In the genomic region with DNA sequence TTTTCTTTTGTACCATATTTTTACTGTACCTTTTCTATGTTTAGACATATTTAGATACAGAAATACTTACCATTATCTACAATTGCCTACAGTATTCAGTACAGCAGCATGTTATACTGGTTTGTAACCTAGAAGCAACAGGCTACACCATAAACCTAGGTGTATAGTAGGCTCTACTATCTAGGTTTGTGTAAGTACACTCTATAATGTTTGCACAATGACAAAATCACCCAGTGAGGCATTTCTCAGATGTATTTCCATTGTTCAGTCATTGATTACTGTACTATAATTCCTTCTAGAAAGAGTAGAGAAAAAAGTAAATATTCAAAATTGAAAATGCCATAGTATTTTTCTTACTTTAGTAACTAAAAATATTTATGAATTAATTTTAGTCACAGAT, we compare ENCODE assay signal across 29 cellular contexts.
"Had no signal": no experiment of that assay in that cellular context is flagged by ENCODE, and none has a peak within 500 bp of the region (broad histone marks: within the 10 kb centered on the region; RNA-seq: fewer than 3 reads in every experiment).

No MANE protein-coding gene starts in this region.

- H3K9me3 Mint-ChIP-seq: nephron had no signal

- H3K36me3 Mint-ChIP-seq: immature natural killer cell; naive thymus-derived CD8-positive, alpha-beta T cell; stimulated activated effector memory CD8-positive, alpha-beta T cell treated with anti-CD3 and anti-CD28 coated beads, Interleukin-12 subunit alpha, Interleukin-12 subunit beta, amount 100 ng/mL, for 72 hours had no signal

- DNase-seq: hypothalamus; immature natural killer cell; kidney; left colon; left lung; lower lobe of right lung; mammary epithelial cell; mesenchymal stem cell; naive thymus-derived CD8-positive, alpha-beta T cell; nucleus accumbens; pancreas; posterior cingulate gyrus; retina; right cardiac atrium; sigmoid colon; small intestine; spleen; stimulated activated CD4-positive, alpha-beta T cell treated with anti-CD3 and anti-CD28 coated beads, Interleukin-4, amount 100 ng/mL, for 24 hours; stimulated activated naive CD4-positive, alpha-beta T cell; tibial artery; trophoblast cell; upper lobe of right lung had no signal

- H3K4me3 Mint-ChIP-seq: immature natural killer cell; naive thymus-derived CD8-positive, alpha-beta T cell; nephron; neural crest cell; stimulated activated effector memory CD8-positive, alpha-beta T cell treated with anti-CD3 and anti-CD28 coated beads, Interleukin-12 subunit alpha, Interleukin-12 subunit beta, amount 100 ng/mL, for 72 hours; stimulated activated naive CD8-positive, alpha-beta T cell treated with anti-CD3 and anti-CD28 coated beads, Interleukin-15, Interleukin-2, amounts not matched to agents 100 ng/mL and 50 ng/mL, for 24 hours had no signal

- ATAC-seq: left colon; left lung; lower lobe of right lung; naive thymus-derived CD8-positive, alpha-beta T cell; pancreas; right cardiac atrium; stimulated activated effector memory CD8-positive, alpha-beta T cell treated with anti-CD3 and anti-CD28 coated beads, Interleukin-12 subunit alpha, Interleukin-12 subunit beta, amount 100 ng/mL, for 72 hours; upper lobe of right lung had no signal

- H3K4me3 ChIP-seq: left lung, lower lobe of right lung, pancreas, prostate gland, sigmoid colon, spleen, suprapubic skin, thoracic aorta, tibial artery, upper lobe of right lung had no signal

- H3K27me3 Mint-ChIP-seq: naive thymus-derived CD8-positive, alpha-beta T cell; stimulated activated naive CD8-positive, alpha-beta T cell treated with anti-CD3 and anti-CD28 coated beads, Interleukin-15, Interleukin-2, amounts not matched to agents 100 ng/mL and 50 ng/mL, for 24 hours had no signal

- H3K27ac Mint-ChIP-seq: immature natural killer cell; naive thymus-derived CD8-positive, alpha-beta T cell; nephron; stimulated activated effector memory CD8-positive, alpha-beta T cell treated with anti-CD3 and anti-CD28 coated beads, Interleukin-12 subunit alpha, Interleukin-12 subunit beta, amount 100 ng/mL, for 72 hours; stimulated activated naive CD8-positive, alpha-beta T cell treated with anti-CD3 and anti-CD28 coated beads, Interleukin-15, Interleukin-2, amounts not matched to agents 100 ng/mL and 50 ng/mL, for 24 hours had no signal

- H3K36me3 ChIP-seq: left lung, lower lobe of right lung, pancreas, prostate gland, sigmoid colon, spleen, suprapubic skin, thoracic aorta, tibial artery, upper lobe of right lung had no signal

- H3K27ac ChIP-seq: left lung, lower lobe of right lung, pancreas, prostate gland, sigmoid colon, spleen, suprapubic skin, thoracic aorta, tibial artery, upper lobe of right lung had no signal

- H3K9me3 ChIP-seq: left lung, lower lobe of right lung, pancreas, prostate gland, sigmoid colon, suprapubic skin, thoracic aorta, tibial artery, upper lobe of right lung had no signal

- H3K27me3 ChIP-seq: left lung, pancreas, sigmoid colon, spleen, suprapubic skin, tibial artery, upper lobe of right lung had no signal

- H3K4me1 Mint-ChIP-seq: immature natural killer cell; naive thymus-derived CD8-positive, alpha-beta T cell; nephron; stimulated activated effector memory CD8-positive, alpha-beta T cell treated with anti-CD3 and anti-CD28 coated beads, Interleukin-12 subunit alpha, Interleukin-12 subunit beta, amount 100 ng/mL, for 72 hours had no signal

- H3K4me1 ChIP-seq: left lung, lower lobe of right lung, pancreas, prostate gland, sigmoid colon, spleen, suprapubic skin, tibial artery, upper lobe of right lung had no signal
